11 cellular contexts compared by ENCODE assay signal in the genomic region with DNA sequence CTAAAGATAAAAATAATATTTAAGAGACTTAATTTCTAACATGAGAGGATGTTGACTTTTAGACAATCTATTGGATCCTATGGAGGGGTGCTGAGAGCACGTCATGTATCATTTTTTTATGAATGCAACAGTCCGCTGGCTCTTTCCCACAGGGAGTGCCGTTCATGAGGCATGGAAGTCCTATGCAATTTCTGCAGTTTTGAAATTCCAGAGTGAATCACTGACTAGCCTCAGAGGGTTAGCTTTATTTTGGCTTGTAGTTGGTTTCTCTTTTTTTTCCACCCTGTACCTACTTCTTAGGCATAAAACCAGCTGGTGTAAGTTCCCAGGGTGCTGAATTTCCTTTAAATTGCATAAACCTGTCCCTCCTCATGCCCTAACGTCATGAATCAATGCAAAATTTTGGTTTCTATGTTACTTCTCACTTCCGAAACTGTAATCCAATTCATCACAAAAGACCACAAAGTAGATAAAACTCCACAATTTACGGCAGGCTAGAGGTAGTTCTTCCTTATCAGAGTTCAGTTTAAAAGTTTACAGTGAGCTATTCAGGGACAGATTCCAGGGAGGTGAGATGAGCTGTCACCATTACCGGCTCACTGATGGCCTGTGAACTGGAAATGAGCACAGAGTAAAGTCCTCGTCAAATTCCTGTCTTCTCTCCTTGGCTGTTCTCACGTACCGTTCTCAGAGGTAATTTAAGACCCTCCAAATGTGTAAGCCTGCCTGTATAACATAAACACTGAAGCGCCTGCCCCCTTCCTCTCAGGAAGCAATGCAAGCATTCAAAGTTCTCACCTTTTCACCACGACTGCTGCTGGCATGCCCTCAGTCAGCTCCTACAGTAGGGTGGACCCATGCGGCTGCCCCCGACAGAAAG.
A peak's percentile ranks its signal among the peaks of the same experiment; 100 is the strongest.
DNase-seq lines count a peak whose midpoint lies in the region; ATAC-seq, FAIRE-seq and TF ChIP-seq lines count a peak whose summit lies in the region.
"Had no signal": no experiment of that assay in that cellular context is flagged by ENCODE, and none has a peak within 500 bp of the region (broad histone marks: within the 10 kb centered on the region; RNA-seq: fewer than 3 reads in every experiment).

No MANE protein-coding gene starts in this region.

- peak overlapping the region; percentile 14 for H3K18ac ChIP-seq in trophoblast cell (ENCODE audit: low read length)

- peak overlapping the region; percentile 30 for H3K4me2 ChIP-seq in trophoblast cell (ENCODE audit: low read length)

- H2BK120ac ChIP-seq in trophoblast cell (ENCODE audit: insufficient read depth, low read length, poor library complexity): peak overlapping the region; percentile 49

- H3K36me3 ChIP-seq in endodermal cell (ENCODE audit: control insufficient read depth, insufficient read depth, low read length): no peaks in the 10 kb centered on the region
- no peaks in the 10 kb centered on the region for H3K36me3 ChIP-seq in trophoblast cell (ENCODE audit: control insufficient read depth in 1 of 2, insufficient read depth in 2 of 2, low read length in 2 of 2)
- no peaks in the 10 kb centered on the region for H3K36me3 ChIP-seq in stomach
- H3K36me3 ChIP-seq: HAP-1 had no signal

- peak overlapping the region; percentile 56 for H3K27ac Mint-ChIP-seq in endodermal cell

- H3K4me3 Mint-ChIP-seq in endodermal cell: no peak overlapping the region

- H3K27ac ChIP-seq in endodermal cell (ENCODE audit: low read depth, low read length): no peak overlapping the region
- H3K27ac ChIP-seq in trophoblast cell (ENCODE audit: low read depth, low read length): peak overlapping the region; percentile 54
- H3K27ac ChIP-seq in stomach: no peak overlapping the region

- TF ChIP-seq CTCF in endodermal cell (conservative IDR thresholded peaks at IDR 0.05) (no peak), stomach (IDR thresholded peaks at IDR 0.05) (no peak)

- H2AFZ ChIP-seq in trophoblast cell (ENCODE audit: insufficient read depth, low read length, poor library complexity): no peak overlapping the region

- no peak overlapping the region for H3K23ac ChIP-seq in trophoblast cell (ENCODE audit: low read length)

- no peak for FAIRE-seq in frontal cortex (lab: Jason Lieb, UNC)
- FAIRE-seq: endometrium had no signal

- TF ChIP-seq POLR2A in stomach (IDR thresholded peaks at IDR 0.05): no peak

- H3K9me3 Mint-ChIP-seq in endodermal cell: no peaks in the 10 kb centered on the region

- H3K14ac ChIP-seq in trophoblast cell (ENCODE audit: low read length): peak overlapping the region; percentile 26

- H4K12ac ChIP-seq in trophoblast cell (ENCODE audit: low read depth, low read length): no peak overlapping the region

- H3K27me3 Mint-ChIP-seq in endodermal cell (ENCODE audit: insufficient read depth): no peaks in the 10 kb centered on the region

- no peaks in the 10 kb centered on the region for H3K36me3 Mint-ChIP-seq in endodermal cell (ENCODE audit: low read depth)

- no peak overlapping the region for H2AK5ac ChIP-seq in trophoblast cell (ENCODE audit: low read length)

- 79 to 81% methylated on average over 8 to 14 of the region's 14 CpGs for WGBS in endodermal cell (ENCODE audit: insufficient coverage in 1 of 2, insufficient read length in 1 of 2), 2 experiments
- WGBS in trophoblast cell (ENCODE audit: extremely low coverage, insufficient coverage, insufficient read length): no CpG with 5 or more reads among the region's 14 CpGs
- 25 to 37% (median 32%) methylated on average over 14 of the region's 14 CpGs for WGBS in stomach, 5 donors

- H4K8ac ChIP-seq in trophoblast cell (ENCODE audit: low read depth, low read length): no peak overlapping the region

- intact Hi-C loops in stomach (cut with DNase I; ENCODE audit: low total_unique reads): no loop called here

- H3K4me1 ChIP-seq in endodermal cell (ENCODE audit: control insufficient read depth, insufficient read depth, low read length) (peaks cover 8% of the 10 kb centered on the region), trophoblast cell (ENCODE audit: control insufficient read depth in 1 of 2, insufficient read depth in 2 of 2, low read length in 2 of 2) (peaks cover 4 to 8% of the 10 kb centered on the region in 2 experiments), stomach (no peaks in the 10 kb centered on the region)
- H3K4me1 ChIP-seq: HAP-1 had no signal

- H3K9me3 ChIP-seq in endodermal cell (ENCODE audit: control insufficient read depth, low read length) (no peaks in the 10 kb centered on the region), trophoblast cell (ENCODE audit: insufficient read depth, low read depth, low read length) (peaks cover 2% of the 10 kb centered on the region), stomach (no peaks in the 10 kb centered on the region)
- H3K9me3 ChIP-seq: HAP-1 had no signal

- H3K79me2 ChIP-seq in trophoblast cell (ENCODE audit: control insufficient read depth, insufficient read depth, low read length, poor library complexity): no peaks in the 10 kb centered on the region

- H3K4me1 Mint-ChIP-seq in endodermal cell: peaks cover 30% of the 10 kb centered on the region

- H3K27me3 ChIP-seq in endodermal cell (ENCODE audit: control insufficient read depth, insufficient read depth, low read length, poor library complexity, severe bottlenecking): no peaks in the 10 kb centered on the region
- no peaks in the 10 kb centered on the region for H3K27me3 ChIP-seq in trophoblast cell (ENCODE audit: insufficient read depth, low read length)
- H3K27me3 ChIP-seq in stomach: peaks cover 0 to 5% (median 0%) of the 10 kb centered on the region in 3 donors

- peak; percentile 58 for ATAC-seq in GM18909 (IDR thresholded peaks at IDR 0.05; ENCODE audit: poor library complexity, unreplicated experiment)

- H3K4me3 ChIP-seq in endodermal cell (ENCODE audit: low read length) (no peak overlapping the region), trophoblast cell (ENCODE audit: low read depth, low read length) (no peak overlapping the region), stomach (no peak overlapping the region)
- H3K4me3 ChIP-seq: HAP-1 had no signal

- TF ChIP-seq EP300 in stomach (IDR thresholded peaks at IDR 0.05): no peak

- H3K9ac ChIP-seq in endodermal cell (ENCODE audit: extremely low read depth, low read length, poor library complexity, severe bottlenecking) (no peak overlapping the region), trophoblast cell (ENCODE audit: low read length) (no peak overlapping the region)

- no peaks in the 10 kb centered on the region for H3K79me1 ChIP-seq in trophoblast cell (ENCODE audit: low read length)

- H4K91ac ChIP-seq in trophoblast cell (ENCODE audit: low read depth, low read length): no peak overlapping the region

- H2BK5ac ChIP-seq in trophoblast cell (ENCODE audit: low read depth, low read length, poor library complexity): peak overlapping the region; percentile 18

- DNase-seq in HS-5 (ENCODE audit: low read depth): peak; percentile 24
- peak; percentile 63 for DNase-seq in endodermal cell
- peak; percentile 67 to 94 for DNase-seq in trophoblast cell
- no peak for DNase-seq in activated CD4-positive, alpha-beta T cell treated with anti-CD3 and anti-CD28 coated beads, Interleukin-2, amount 50 U/mL, for 1 hour
- DNase-seq in frontal cortex (ENCODE audit: low spot score in 2 of 2): no peak
- no peak for DNase-seq in DMS53 (lab: John Stamatoyannopoulos, UW)
- no peak for DNase-seq in stomach
- DNase-seq: Kasumi-1 had no signal

- H2BK12ac ChIP-seq in trophoblast cell (ENCODE audit: low read length): peak overlapping the region; percentile 22

- no peak overlapping the region for H3K4ac ChIP-seq in trophoblast cell (ENCODE audit: low read depth, low read length)

Comparison
In these comparisons a context has a peak if more than half of its experiments do, and no peak if none do; other contexts are left out.
1. DNase-seq: peak in HS-5 (single experiment), endodermal cell (single experiment) and trophoblast cell (2 of 2); none in activated CD4-positive, alpha-beta T cell treated with anti-CD3 and anti-CD28 coated beads, Interleukin-2, amount 50 U/mL, for 1 hour (single experiment), frontal cortex (0 of 2), DMS53 (single experiment) and stomach (single experiment).